8 cellular contexts compared by ENCODE assay signal in genomic region chr2:230602562-230603230, GRCh38.
DNase-seq lines count a peak whose midpoint lies in the region; ATAC-seq and TF ChIP-seq lines count a peak whose summit lies in the region.

No MANE protein-coding gene starts in this region.

- peaks cover 11% of the 10 kb centered on the region for H3K36me3 Mint-ChIP-seq in activated T-cell treated with anti-CD3 and anti-CD28 coated beads, Interleukin-2, amount 50 U/mL, for 24 hours (ENCODE audit: low read depth)
- H3K36me3 Mint-ChIP-seq in HFFc6 (ENCODE audit: low read depth): no peaks in the 10 kb centered on the region

- intact Hi-C loops in sciatic nerve (cut with DNase I): no loop called here

- TF ChIP-seq CTCF in HFFc6 (IDR thresholded peaks at IDR 0.05): no peak

- no peaks in the 10 kb centered on the region for H3K27me3 Mint-ChIP-seq in activated T-cell treated with anti-CD3 and anti-CD28 coated beads, Interleukin-2, amount 50 U/mL, for 24 hours
- H3K27me3 Mint-ChIP-seq in HFFc6 (ENCODE audit: insufficient read depth): peaks cover 12% of the 10 kb centered on the region

- ATAC-seq in GM19468 (IDR thresholded peaks at IDR 0.05; ENCODE audit: extremely low read depth, unreplicated experiment): peak; percentile 15
- peak; percentile 42 for ATAC-seq in HG03565 (IDR thresholded peaks at IDR 0.05; ENCODE audit: unreplicated experiment)
- ATAC-seq in sciatic nerve: no peak

- H3K4me3 Mint-ChIP-seq in activated T-cell treated with anti-CD3 and anti-CD28 coated beads, Interleukin-2, amount 50 U/mL, for 24 hours: peak overlapping the region; percentile 35
- H3K4me3 Mint-ChIP-seq in HFFc6: no peak overlapping the region

- H3K27ac Mint-ChIP-seq in activated T-cell treated with anti-CD3 and anti-CD28 coated beads, Interleukin-2, amount 50 U/mL, for 24 hours: peak overlapping the region; percentile 93
- no peak overlapping the region for H3K27ac Mint-ChIP-seq in HFFc6

- peaks cover 58% of the 10 kb centered on the region for H3K4me1 Mint-ChIP-seq in activated T-cell treated with anti-CD3 and anti-CD28 coated beads, Interleukin-2, amount 50 U/mL, for 24 hours (ENCODE audit: low read depth)
- no peaks in the 10 kb centered on the region for H3K4me1 Mint-ChIP-seq in HFFc6 (ENCODE audit: low read depth)

- DNase-seq in activated T-cell treated with anti-CD3 and anti-CD28 coated beads, Interleukin-2, amount 50 U/mL, for 24 hours: peak; percentile 71
- peak; percentile 43 to 46 for DNase-seq in stimulated activated CD4-positive, alpha-beta T cell treated with anti-CD3 and anti-CD28 coated beads, Interleukin-2, amount 100 ng/mL, for 24 hours
- no peak for DNase-seq in HFFc6
- no peak for DNase-seq in sciatic nerve (ENCODE audit: low spot score)
- no peak for DNase-seq in SHP77 (lab: John Stamatoyannopoulos, UW)
- no peak for DNase-seq in midbrain (lab: John Stamatoyannopoulos, UW)

- peaks cover 27% of the 10 kb centered on the region for H3K9me3 Mint-ChIP-seq in activated T-cell treated with anti-CD3 and anti-CD28 coated beads, Interleukin-2, amount 50 U/mL, for 24 hours
- H3K9me3 Mint-ChIP-seq in HFFc6: peaks cover 4% of the 10 kb centered on the region

Comparison
In these comparisons a context has a peak if more than half of its experiments do, and no peak if none do; other contexts are left out.
1. DNase-seq: peak in activated T-cell treated with anti-CD3 and anti-CD28 coated beads, Interleukin-2, amount 50 U/mL, for 24 hours (single experiment) and stimulated activated CD4-positive, alpha-beta T cell treated with anti-CD3 and anti-CD28 coated beads, Interleukin-2, amount 100 ng/mL, for 24 hours (2 of 2); none in HFFc6 (single experiment), sciatic nerve (single experiment), SHP77 (0 of 2) and midbrain (single experiment).